32 cellular contexts compared by ENCODE assay signal in the genomic region with DNA sequence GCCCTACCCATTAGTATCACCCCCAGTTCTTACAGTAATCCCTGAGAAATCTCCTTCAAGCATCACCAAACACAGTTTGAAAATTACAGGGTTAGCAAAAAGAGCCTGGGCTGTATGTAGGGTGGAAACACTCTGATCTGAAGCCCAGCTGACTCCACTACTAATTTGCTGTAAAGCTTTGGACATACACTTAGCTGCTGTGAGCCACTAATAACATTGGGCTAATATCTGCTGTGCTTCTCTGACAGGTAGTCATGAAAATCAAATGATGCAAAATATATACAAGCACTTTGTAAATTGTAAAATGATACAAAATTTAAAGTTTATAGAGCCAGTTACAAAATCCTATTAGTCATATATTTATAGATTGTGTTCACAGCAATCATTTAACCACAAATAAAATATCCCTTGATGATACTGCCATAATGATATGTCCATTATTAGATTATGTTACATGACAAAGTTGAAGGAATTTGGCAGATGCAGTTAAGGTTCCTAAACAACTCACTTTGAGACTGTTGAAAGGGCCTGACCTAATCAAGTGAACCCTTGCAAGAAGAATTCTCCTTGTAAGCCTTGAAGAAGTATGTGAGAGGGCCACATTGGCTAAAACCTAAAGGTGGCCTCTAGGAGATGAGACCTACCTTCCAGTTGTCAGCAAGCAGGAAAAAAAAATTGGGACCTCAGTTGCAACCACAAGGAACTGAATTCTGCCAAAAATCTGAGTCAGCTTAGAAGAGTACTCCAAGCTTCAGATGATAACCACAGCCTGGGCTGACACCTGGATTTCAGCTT. TPM values are rescaled to one million over a fixed set of nuclear protein-coding genes. Genes with fewer than 3 reads are reported as not detected.
DNase-seq lines count a peak whose midpoint lies in the region; ATAC-seq and TF ChIP-seq lines count a peak whose summit lies in the region.
"Had no signal": no experiment of that assay in that cellular context is flagged by ENCODE, and none has a peak within 500 bp of the region (broad histone marks: within the 10 kb centered on the region; RNA-seq: fewer than 3 reads in every experiment).

No MANE protein-coding gene starts in this region.

- intact Hi-C loops in Caco-2 (cut with micrococcal nuclease; ENCODE audit: unreplicated experiment) (no loop called here), OCI-LY7 (cut with micrococcal nuclease; ENCODE audit: unreplicated experiment) (no loop called here)

- TSS peak; percentile 33 for BruUV-seq in Caco-2 (replicated peaks; lab: Mats Ljungman, UMichigan)
- TSS peak; percentile 36 for BruUV-seq in OCI-LY7 (replicated peaks; lab: Mats Ljungman, UMichigan)

- H3K4me3 Mint-ChIP-seq in Caco-2 (ENCODE audit: unreplicated experiment): no peak overlapping the region
- H3K4me3 Mint-ChIP-seq: activated CD8-positive, alpha-beta memory T cell treated with anti-CD3 and anti-CD28 coated beads, Interleukin-2, amount 10 ng/mL, durations not matched to agents 7 days and 5 days; activated naive CD4-positive, alpha-beta T cell treated with anti-CD3 and anti-CD28 coated beads, Interleukin-2, amount 10 ng/mL, durations not matched to agents 7 days and 5 days; brain; natural killer cell treated with Interleukin-12 subunit alpha and Interleukin-12 subunit beta and Interleukin-15 and Interleukin-18, amount 100 ng/mL, for 72 hours had no signal

- H3K36me3 ChIP-seq in Caco-2 (ENCODE audit: control insufficient read depth, insufficient read depth, low read length): no peaks in the 10 kb centered on the region
- H3K36me3 ChIP-seq in OCI-LY7 (ENCODE audit: insufficient read depth, low read length): peaks cover 60% of the 10 kb centered on the region
- peaks cover 2% of the 10 kb centered on the region for H3K36me3 ChIP-seq in fibroblast of lung (ENCODE audit: control insufficient read depth, insufficient read depth, low read length)

- no peaks in the 10 kb centered on the region for H3K27me3 ChIP-seq in Caco-2 (replicated peaks; ENCODE audit: control insufficient read depth, insufficient read depth, low read length)
- no peaks in the 10 kb centered on the region for H3K27me3 ChIP-seq in fibroblast of lung (ENCODE audit: control insufficient read depth, insufficient read depth, low read length)
- H3K27me3 ChIP-seq: dorsolateral prefrontal cortex, esophagus squamous epithelium, suprapubic skin, upper lobe of left lung had no signal

- H2AFZ ChIP-seq in OCI-LY7 (ENCODE audit: low read length) (no peak overlapping the region), fibroblast of lung (ENCODE audit: low read length) (no peak overlapping the region)

- H4K20me1 ChIP-seq in OCI-LY7 (ENCODE audit: insufficient read depth, low read length): no peaks in the 10 kb centered on the region
- H4K20me1 ChIP-seq in fibroblast of lung (ENCODE audit: control insufficient read depth, extremely low read depth, insufficient read depth, low read length): no peaks in the 10 kb centered on the region

- H3K9me3 ChIP-seq in Caco-2: no peaks in the 10 kb centered on the region
- no peaks in the 10 kb centered on the region for H3K9me3 ChIP-seq in OCI-LY7 (ENCODE audit: low read length)
- H3K9me3 ChIP-seq in fibroblast of lung (ENCODE audit: control insufficient read depth, insufficient read depth, low read depth, low read length): no peaks in the 10 kb centered on the region
- H3K9me3 ChIP-seq: esophagus squamous epithelium, mucosa of descending colon, suprapubic skin, upper lobe of left lung had no signal

- peaks cover 7% of the 10 kb centered on the region for H3K9me3 Mint-ChIP-seq in Caco-2 (ENCODE audit: unreplicated experiment)
- H3K9me3 Mint-ChIP-seq: activated naive CD4-positive, alpha-beta T cell treated with anti-CD3 and anti-CD28 coated beads, Interleukin-2, amount 10 ng/mL, durations not matched to agents 7 days and 5 days; brain; natural killer cell treated with Interleukin-12 subunit alpha and Interleukin-12 subunit beta and Interleukin-15 and Interleukin-18, amount 100 ng/mL, for 72 hours had no signal

- H3K27me3 Mint-ChIP-seq in Caco-2 (ENCODE audit: insufficient read depth, unreplicated experiment): no peaks in the 10 kb centered on the region
- H3K27me3 Mint-ChIP-seq: activated CD8-positive, alpha-beta memory T cell treated with anti-CD3 and anti-CD28 coated beads, Interleukin-2, amount 10 ng/mL, durations not matched to agents 7 days and 5 days; activated naive CD4-positive, alpha-beta T cell treated with anti-CD3 and anti-CD28 coated beads, Interleukin-2, amount 10 ng/mL, durations not matched to agents 7 days and 5 days; natural killer cell treated with Interleukin-12 subunit alpha and Interleukin-12 subunit beta and Interleukin-15 and Interleukin-18, amount 100 ng/mL, for 72 hours had no signal

- H3K27ac ChIP-seq in OCI-LY7 (ENCODE audit: low read depth, low read length, poor library complexity, severe bottlenecking) (no peak overlapping the region), fibroblast of lung (ENCODE audit: insufficient read depth, low read length) (no peak overlapping the region)
- H3K27ac ChIP-seq: C4-2B, dorsolateral prefrontal cortex, esophagus squamous epithelium, HL-60, skin epidermis, suprapubic skin, upper lobe of left lung had no signal

- no peak overlapping the region for H3K27ac Mint-ChIP-seq in Caco-2 (ENCODE audit: unreplicated experiment)
- H3K27ac Mint-ChIP-seq: activated CD8-positive, alpha-beta memory T cell treated with anti-CD3 and anti-CD28 coated beads, Interleukin-2, amount 10 ng/mL, durations not matched to agents 7 days and 5 days; activated naive CD4-positive, alpha-beta T cell treated with anti-CD3 and anti-CD28 coated beads, Interleukin-2, amount 10 ng/mL, durations not matched to agents 7 days and 5 days; brain; natural killer cell treated with Interleukin-12 subunit alpha and Interleukin-12 subunit beta and Interleukin-15 and Interleukin-18, amount 100 ng/mL, for 72 hours had no signal

- H3K4me3 ChIP-seq in Caco-2 (ENCODE audit: low read depth, low read length): no peak overlapping the region
- no peak overlapping the region for H3K4me3 ChIP-seq in OCI-LY7 (ENCODE audit: low read depth, low read length, poor library complexity, severe bottlenecking)
- H3K4me3 ChIP-seq in fibroblast of lung (replicated peaks in 1 of 4; ENCODE audit: control extremely low read depth in 1 of 4, insufficient read depth in 1 of 4, low read depth in 3 of 4, low read length in 4 of 4): no peak overlapping the region
- H3K4me3 ChIP-seq: dorsolateral prefrontal cortex, esophagus squamous epithelium, mucosa of descending colon, skin epidermis, suprapubic skin, upper lobe of left lung had no signal

- H3K9me2 ChIP-seq in OCI-LY7 (ENCODE audit: insufficient read depth, low read length): no peaks in the 10 kb centered on the region

- TF ChIP-seq CTCF in AG09319 (IDR thresholded peaks at IDR 0.05; ENCODE audit: low read depth, low read length) (no peak), Caco-2 (IDR thresholded peaks at IDR 0.05; ENCODE audit: insufficient read depth in 1 of 2, low read depth in 1 of 2, low read length in 1 of 2, severe bottlenecking in 1 of 2, unreplicated experiment in 1 of 2) (no peak), OCI-LY7 (conservative IDR thresholded peaks at IDR 0.05; ENCODE audit: low read length) (no peak), fibroblast of lung (conservative IDR thresholded peaks at IDR 0.05 in 1 of 2, IDR thresholded peaks at IDR 0.05 in 1 of 2; ENCODE audit: low read depth in 1 of 2, low read length in 2 of 2) (no peak)

- CTCF ChIA-PET in Caco-2 (lab: Charles Lee): no interaction called here
- CTCF ChIA-PET in OCI-LY7 (lab: Charles Lee; ENCODE audit: unreplicated experiment): no interaction called here

- no peak for ATAC-seq in GM19452 (IDR thresholded peaks at IDR 0.05; ENCODE audit: unreplicated experiment)
- no peak for ATAC-seq in GM18520 (IDR thresholded peaks at IDR 0.05; ENCODE audit: unreplicated experiment)
- no peak for ATAC-seq in HG02571 (IDR thresholded peaks at IDR 0.05; ENCODE audit: unreplicated experiment)
- ATAC-seq: activated CD8-positive, alpha-beta memory T cell treated with anti-CD3 and anti-CD28 coated beads, Interleukin-2, amount 10 ng/mL, durations not matched to agents 7 days and 5 days; left colon; mucosa of descending colon; natural killer cell treated with Interleukin-12 subunit alpha and Interleukin-12 subunit beta and Interleukin-15 and Interleukin-18, amount 100 ng/mL, for 72 hours had no signal

- no peaks in the 10 kb centered on the region for H3K79me2 ChIP-seq in OCI-LY7 (ENCODE audit: insufficient read depth, low read depth, low read length)
- no peaks in the 10 kb centered on the region for H3K79me2 ChIP-seq in fibroblast of lung (ENCODE audit: control insufficient read depth, insufficient read depth, low read length)

- DNase-seq in AG09319 (ENCODE audit: extremely low read depth, low read depth): peak; percentile 57
- DNase-seq in Caco-2: no peak
- DNase-seq in OCI-LY7 (ENCODE audit: low spot score): no peak
- DNase-seq in fibroblast of lung (ENCODE audit: low read depth in 2 of 2): peak; percentile 19 to 49
- DNase-seq in hepatic stellate cell (ENCODE audit: low spot score): no peak
- DNase-seq: activated CD4-positive, CD25-positive, alpha-beta regulatory T cell; activated CD8-positive, alpha-beta memory T cell treated with anti-CD3 and anti-CD28 coated beads, Interleukin-2, amount 10 ng/mL, durations not matched to agents 7 days and 5 days; activated naive CD4-positive, alpha-beta T cell treated with anti-CD3 and anti-CD28 coated beads, Interleukin-2, amount 10 ng/mL, durations not matched to agents 7 days and 5 days; activated T-cell treated with anti-CD3 and anti-CD28 coated beads, Interleukin-2, amount 50 U/mL, for 48 hours; cerebellar nuclear complex; DND-41; dorsolateral prefrontal cortex; esophagus squamous epithelium; hypothalamus; left colon; mucosa of descending colon; NCI-H1436 treated with DMSO at 0.1 percent for 48 hours; NCI-H2081 treated with DMSO at 0.1 percent for 48 hours; NCI-H446; NCI-H774; occipital lobe; stimulated activated naive CD4-positive, alpha-beta T cell treated with Interleukin-2 at 50 U/mL for 16 hours; upper lobe of left lung had no signal

- H3K36me3 Mint-ChIP-seq in Caco-2 (ENCODE audit: insufficient read depth, unreplicated experiment): peaks cover 12% of the 10 kb centered on the region

- H3K4me1 ChIP-seq in Caco-2 (no peaks in the 10 kb centered on the region), OCI-LY7 (ENCODE audit: insufficient read depth, low read length, poor library complexity, severe bottlenecking) (no peaks in the 10 kb centered on the region), fibroblast of lung (ENCODE audit: control insufficient read depth, extremely low read depth, insufficient read depth, low read length) (no peaks in the 10 kb centered on the region)
- H3K4me1 ChIP-seq: esophagus squamous epithelium, suprapubic skin, upper lobe of left lung had no signal

- POLR2A ChIA-PET in Caco-2 (lab: Charles Lee): no interaction called here
- POLR2A ChIA-PET in OCI-LY7 (lab: Charles Lee): interaction anchor here (0.8 to 1.8 kb wide), 6 partner anchors 9 to 160 kb away, joined by 3 to 9 read pairs (median 3); no protein-coding TSS in a partner anchor

- H3K4me2 ChIP-seq in OCI-LY7 (ENCODE audit: low read length): no peak overlapping the region
- no peak overlapping the region for H3K4me2 ChIP-seq in fibroblast of lung (ENCODE audit: extremely low read depth, insufficient read depth, low read length)

- peaks cover 5% of the 10 kb centered on the region for H3K4me1 Mint-ChIP-seq in Caco-2 (ENCODE audit: low read depth, unreplicated experiment)
- H3K4me1 Mint-ChIP-seq: activated CD8-positive, alpha-beta memory T cell treated with anti-CD3 and anti-CD28 coated beads, Interleukin-2, amount 10 ng/mL, durations not matched to agents 7 days and 5 days; activated naive CD4-positive, alpha-beta T cell treated with anti-CD3 and anti-CD28 coated beads, Interleukin-2, amount 10 ng/mL, durations not matched to agents 7 days and 5 days had no signal

- no peak overlapping the region for H3K9ac ChIP-seq in fibroblast of lung (ENCODE audit: insufficient read depth, low read length)

RNA-seq across cellular contexts. Expression of gene TWF1, which starts 19.0 kb away (rescaled TPM):
- 125 and 140 TPM in 2 replicates for total RNA-seq in Caco-2 (2022)
- total RNA-seq in OCI-LY7 (2014; rRNA removed; shearing (Covaris generic)): 20.6 and 29.4 TPM in 2 replicates
- total RNA-seq in OCI-LY7 (2022): 22.0 and 26.1 TPM in 2 replicates
- 140 and 167 TPM in 2 replicates for total RNA-seq in fibroblast of lung
- polyA plus RNA-seq in fibroblast of lung: 117 TPM in 2 replicates
- polyA plus RNA-seq in fibroblast of lung (2012): 85.5 and 94.9 TPM in 2 replicates
- 5.8 and 6.5 TPM in 2 replicates for polyA minus RNA-seq in fibroblast of lung (ENCODE audit: low replicate concordance)

RNA-seq across cellular contexts. Expression of gene IRAK4, which starts 28.3 kb away (rescaled TPM):
- total RNA-seq in Caco-2 (2022): 11.7 and 15.3 TPM in 2 replicates
- total RNA-seq in OCI-LY7 (2014; rRNA removed; shearing (Covaris generic)): 17.3 and 17.9 TPM in 2 replicates
- total RNA-seq in OCI-LY7 (2022): 28.9 and 31.7 TPM in 2 replicates
- total RNA-seq in fibroblast of lung: 20.0 and 27.6 TPM in 2 replicates
- polyA plus RNA-seq in fibroblast of lung: 19.4 and 19.7 TPM in 2 replicates
- polyA plus RNA-seq in fibroblast of lung (2012): 9.6 TPM in 2 replicates
- polyA minus RNA-seq in fibroblast of lung (ENCODE audit: low replicate concordance): 1.5 and 4.6 TPM in 2 replicates

RNA-seq across cellular contexts. Expression of gene PUS7L, which starts 28.5 kb away (rescaled TPM):
- total RNA-seq in Caco-2 (2022) (29.1 and 36.0 TPM in 2 replicates), OCI-LY7 (2022) (23.3 and 27.0 TPM in 2 replicates), fibroblast of lung (14.4 and 17.0 TPM in 2 replicates)
- total RNA-seq in OCI-LY7 (2014; rRNA removed; shearing (Covaris generic)): 20.5 and 21.1 TPM in 2 replicates
- polyA plus RNA-seq in fibroblast of lung: 10.9 and 11.2 TPM in 2 replicates
- 5.0 and 6.6 TPM in 2 replicates for polyA plus RNA-seq in fibroblast of lung (2012)
- polyA minus RNA-seq in fibroblast of lung (ENCODE audit: low replicate concordance): 1.5 and 7.4 TPM in 2 replicates

RNA-seq across cellular contexts. Expression of gene TMEM117, which starts 48.8 kb away (rescaled TPM):
- 28.0 and 34.1 TPM in 2 replicates for total RNA-seq in Caco-2 (2022)
- total RNA-seq in OCI-LY7 (2014; rRNA removed; shearing (Covaris generic)): 0.95 and 2.3 TPM in 2 replicates
- 6.4 and 7.1 TPM in 2 replicates for total RNA-seq in OCI-LY7 (2022)
- 6.2 and 7.6 TPM in 2 replicates for total RNA-seq in fibroblast of lung
- 4.8 and 7.8 TPM in 2 replicates for polyA plus RNA-seq in fibroblast of lung
- polyA plus RNA-seq in fibroblast of lung (2012): 3.9 and 6.6 TPM in 2 replicates
- 3.8 and 4.4 TPM in 2 replicates for polyA minus RNA-seq in fibroblast of lung (ENCODE audit: low replicate concordance)

Comparison
In these comparisons a context has a peak if more than half of its experiments do, and no peak if none do; other contexts are left out.
1. DNase-seq: peak in AG09319 (single experiment) and fibroblast of lung (2 of 2); none in Caco-2 (0 of 2), OCI-LY7 (single experiment) and hepatic stellate cell (single experiment).